In the genomic region with DNA sequence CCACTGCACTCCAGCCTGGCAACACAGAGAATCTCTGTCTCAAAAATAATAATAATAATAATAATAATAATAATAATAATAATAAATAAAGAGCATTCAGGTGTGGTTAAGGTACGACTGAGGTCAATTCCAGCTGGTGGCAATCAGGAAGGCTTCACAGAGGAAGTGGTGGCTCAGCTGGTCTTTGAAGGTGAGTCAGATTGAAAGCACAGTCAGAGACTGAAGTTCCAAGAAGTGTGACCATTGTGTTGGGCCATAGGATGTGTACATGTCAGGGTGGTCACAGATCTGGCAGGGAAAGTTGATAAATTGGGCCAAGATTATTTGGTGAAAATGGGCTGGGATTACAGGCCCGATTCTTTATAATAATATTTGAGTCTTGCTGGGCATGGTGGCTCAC, we compare ENCODE assay signal across 25 cellular contexts. TPM values are rescaled to one million over a fixed set of nuclear protein-coding genes. Genes with fewer than 3 reads are reported as not detected.
DNase-seq lines count a peak whose midpoint lies in the region; ATAC-seq, FAIRE-seq and TF ChIP-seq lines count a peak whose summit lies in the region.
"Had no signal": no experiment of that assay in that cellular context is flagged by ENCODE, and none has a peak within 500 bp of the region (broad histone marks: within the 10 kb centered on the region; RNA-seq: fewer than 3 reads in every experiment).

No MANE protein-coding gene starts in this region.

- no peak for TF ChIP-seq RAD21 in K562 (CRISPR knock-in tag; conservative IDR thresholded peaks at IDR 0.05 in 1 of 2, IDR thresholded peaks at IDR 0.05 in 1 of 2)

- peak overlapping the region; percentile 93 for H3K27ac Mint-ChIP-seq in Caco-2 (ENCODE audit: unreplicated experiment)
- H3K27ac Mint-ChIP-seq: IgD-negative memory B cell; naive thymus-derived CD8-positive, alpha-beta T cell had no signal

- H3K79me2 ChIP-seq in MM.1S (ENCODE audit: low read length) (no peaks in the 10 kb centered on the region), K562 (ENCODE audit: control insufficient read depth, insufficient read depth, low read length) (no peaks in the 10 kb centered on the region)
- H3K79me2 ChIP-seq: parathyroid adenoma had no signal

- no peaks in the 10 kb centered on the region for H3K9me2 ChIP-seq in MM.1S (replicated peaks; ENCODE audit: insufficient read depth, low read length)

- H4K20me1 ChIP-seq in MM.1S (ENCODE audit: insufficient read depth, low read length): no peaks in the 10 kb centered on the region
- no peaks in the 10 kb centered on the region for H4K20me1 ChIP-seq in K562 (replicated peaks; ENCODE audit: control insufficient read depth, insufficient read depth, low read length)

- H3K9ac ChIP-seq in MM.1S (ENCODE audit: low read length) (no peak overlapping the region), K562 (ENCODE audit: insufficient read depth in 1 of 2, low read depth in 2 of 2, low read length in 2 of 2) (no peak overlapping the region)
- H3K9ac ChIP-seq: parathyroid adenoma had no signal

- no peak overlapping the region for H3K4me3 ChIP-seq in Caco-2 (ENCODE audit: low read depth, low read length)
- H3K4me3 ChIP-seq in MM.1S (ENCODE audit: low read length): no peak overlapping the region
- no peak overlapping the region for H3K4me3 ChIP-seq in K562
- H3K4me3 ChIP-seq in SJCRH30: no peak overlapping the region
- H3K4me3 ChIP-seq: body of pancreas, esophagus muscularis mucosa, HAP-1, MG63, SJSA1, thoracic aorta had no signal

- POLR2A ChIA-PET in Caco-2 (lab: Charles Lee): interaction anchor here (0.6 to 1.0 kb wide), 2 partner anchors 24 to 439 kb away, joined by 3 to 6 read pairs; a partner anchor contains a TSS
- POLR2A ChIA-PET in K562 (lab: Yijun Ruan, JAX): interaction anchor here (1.1 to 1.8 kb wide), 4 partner anchors 19 to 31 kb away, joined by 3 to 6 read pairs (median 4); a partner anchor contains a TSS

- H3K27ac ChIP-seq in MM.1S (ENCODE audit: low read length) (no peak overlapping the region), K562 (ENCODE audit: extremely low read depth, low read depth, low read length) (no peak overlapping the region), SJCRH30 (no peak overlapping the region)
- H3K27ac ChIP-seq: esophagus muscularis mucosa, HL-60, parathyroid adenoma, SJSA1, thoracic aorta had no signal

- no peaks in the 10 kb centered on the region for H3K9me1 ChIP-seq in K562 (ENCODE audit: control insufficient read depth, insufficient read depth, low read length)

- intact Hi-C loops in Caco-2 (cut with micrococcal nuclease; ENCODE audit: unreplicated experiment) (loop anchor here (2.0 kb wide), 2 partner anchors 17 to 25 kb away; no protein-coding TSS in a partner anchor), K562 (cut with micrococcal nuclease) (no loop called here)

- TF ChIP-seq EP300 in K562 (IDR thresholded peaks at IDR 0.05; ENCODE audit: low read length): no peak

- H3K4me1 Mint-ChIP-seq in Caco-2 (ENCODE audit: low read depth, unreplicated experiment): peaks cover 8% of the 10 kb centered on the region
- H3K4me1 Mint-ChIP-seq: naive thymus-derived CD8-positive, alpha-beta T cell had no signal

- H3K4me1 ChIP-seq in Caco-2 (peaks cover 17% of the 10 kb centered on the region), MM.1S (ENCODE audit: low read length) (no peaks in the 10 kb centered on the region), K562 (replicated peaks in 1 of 2; ENCODE audit: control insufficient read depth in 2 of 2, insufficient read depth in 2 of 2, low read length in 2 of 2) (peaks cover 14 to 25% of the 10 kb centered on the region in 2 experiments), SJCRH30 (peaks cover 13% of the 10 kb centered on the region)
- H3K4me1 ChIP-seq: parathyroid adenoma, SJSA1 had no signal

- no peaks in the 10 kb centered on the region for H3K9me3 Mint-ChIP-seq in Caco-2 (ENCODE audit: unreplicated experiment)
- H3K9me3 Mint-ChIP-seq: CD14-positive monocyte; IgD-negative memory B cell; naive thymus-derived CD8-positive, alpha-beta T cell had no signal

- 52% methylated on average over 2 of the region's 2 CpGs for WGBS in K562 (ENCODE audit: insufficient coverage, low coverage, missing lambda C conversion rate)

- FAIRE-seq in GM18507 (lab: Jason Lieb, UNC) (peak; percentile 68), K562 (lab: Jason Lieb, UNC) (no peak)
- FAIRE-seq: GM12892 had no signal

- BruUV-seq in Caco-2 (replicated peaks; lab: Mats Ljungman, UMichigan): no TSS peak
- BruUV-seq in K562 (replicated peaks; lab: Mats Ljungman, UMichigan): no TSS peak

- H3K36me3 ChIP-seq in Caco-2 (ENCODE audit: control insufficient read depth, insufficient read depth, low read length) (no peaks in the 10 kb centered on the region), MM.1S (replicated peaks; ENCODE audit: insufficient read depth, low read length) (no peaks in the 10 kb centered on the region), K562 (ENCODE audit: control insufficient read depth, insufficient read depth, low read length) (no peaks in the 10 kb centered on the region), SJCRH30 (no peaks in the 10 kb centered on the region)
- H3K36me3 ChIP-seq: esophagus muscularis mucosa, HAP-1, MG63, SJSA1, thoracic aorta had no signal

- no peak for TF ChIP-seq POLR2A in K562 (conservative IDR thresholded peaks at IDR 0.05)

- TF ChIP-seq CTCF in Caco-2 (IDR thresholded peaks at IDR 0.05; ENCODE audit: insufficient read depth in 1 of 2, low read depth in 1 of 2, low read length in 1 of 2, severe bottlenecking in 1 of 2, unreplicated experiment in 1 of 2): no peak
- TF ChIP-seq CTCF in MM.1S (IDR thresholded peaks at IDR 0.05; ENCODE audit: low read length): no peak
- no peak for TF ChIP-seq CTCF in K562 (IDR thresholded peaks at IDR 0.05 in 2 of 3, conservative IDR thresholded peaks at IDR 0.05 in 1 of 3; ENCODE audit: insufficient read depth in 2 of 3, low read depth in 1 of 3, low read length in 3 of 3)

- ATAC-seq in K562: no peak
- ATAC-seq: body of pancreas; naive thymus-derived CD8-positive, alpha-beta T cell had no signal

- DNase-seq in Caco-2: no peak
- peak; percentile 38 for DNase-seq in GM18507 (ENCODE audit: extremely low spot score, insufficient read length, low read depth)
- peak; percentile 12 for DNase-seq in MM.1S
- no peak for DNase-seq in K562 (ENCODE audit: extremely low read depth in 1 of 4, low spot score in 3 of 4)
- no peak for DNase-seq in SJCRH30
- no peak for DNase-seq in midbrain (lab: John Stamatoyannopoulos, UW)
- DNase-seq in NCI-H748 (lab: John Stamatoyannopoulos, UW; ENCODE audit: unreplicated experiment): no peak
- DNase-seq in hepatic stellate cell (ENCODE audit: low spot score): no peak
- DNase-seq: body of pancreas; effector CD8-positive, alpha-beta T cell; GDM1; left colon; MG63; naive thymus-derived CD8-positive, alpha-beta T cell; NCI-H1694 treated with DMSO at 0.1 percent for 48 hours; NCI-H82 had no signal

- in situ Hi-C loops in K562 (cut with MboI): no loop called here

- no peaks in the 10 kb centered on the region for H3K9me3 ChIP-seq in Caco-2
- H3K9me3 ChIP-seq in MM.1S (replicated peaks; ENCODE audit: insufficient read depth, low read length): no peaks in the 10 kb centered on the region
- no peaks in the 10 kb centered on the region for H3K9me3 ChIP-seq in K562 (replicated peaks; ENCODE audit: control insufficient read depth, insufficient read depth, low read depth, low read length)
- no peaks in the 10 kb centered on the region for H3K9me3 ChIP-seq in SJCRH30 (replicated peaks)
- H3K9me3 ChIP-seq: body of pancreas, esophagus muscularis mucosa, HAP-1, MG63, SJSA1, thoracic aorta had no signal

- no peak overlapping the region for H3K4me3 Mint-ChIP-seq in Caco-2 (ENCODE audit: unreplicated experiment)
- H3K4me3 Mint-ChIP-seq: CD14-positive monocyte; IgD-negative memory B cell; naive thymus-derived CD8-positive, alpha-beta T cell had no signal

- CTCF ChIA-PET in Caco-2 (lab: Charles Lee) (no interaction called here), K562 (lab: Yijun Ruan, JAX; ENCODE audit: low intra/inter-chr PET ratio) (no interaction called here)

- no peaks in the 10 kb centered on the region for H3K27me3 Mint-ChIP-seq in Caco-2 (ENCODE audit: insufficient read depth, unreplicated experiment)

- H3K27me3 ChIP-seq in Caco-2 (replicated peaks; ENCODE audit: control insufficient read depth, insufficient read depth, low read length): no peaks in the 10 kb centered on the region
- H3K27me3 ChIP-seq in MM.1S (replicated peaks; ENCODE audit: insufficient read depth, low read length): no peaks in the 10 kb centered on the region
- H3K27me3 ChIP-seq in K562 (ENCODE audit: control insufficient read depth in 2 of 2, insufficient read depth in 2 of 2, low read length in 2 of 2): no peaks in the 10 kb centered on the region
- peaks cover 5% of the 10 kb centered on the region; the same call in 1 of the 2 replicates for H3K27me3 ChIP-seq in SJCRH30
- H3K27me3 ChIP-seq: body of pancreas, MG63, SJSA1 had no signal

- H3F3A ChIP-seq in MM.1S (ENCODE audit: insufficient read depth, low read length): no peaks in the 10 kb centered on the region

- H3K36me3 Mint-ChIP-seq in Caco-2 (ENCODE audit: insufficient read depth, unreplicated experiment): peaks cover 11% of the 10 kb centered on the region
- H3K36me3 Mint-ChIP-seq: CD14-positive monocyte; naive thymus-derived CD8-positive, alpha-beta T cell had no signal

- H3K4me2 ChIP-seq in MM.1S (ENCODE audit: low read depth, low read length) (no peak overlapping the region), K562 (ENCODE audit: insufficient read depth, low read length) (no peak overlapping the region)

- no peak overlapping the region for H2AFZ ChIP-seq in MM.1S (ENCODE audit: low read length)
- H2AFZ ChIP-seq in K562 (ENCODE audit: low read depth, low read length): no peak overlapping the region

RNA-seq across cellular contexts. Expression of a gene that starts 31.0 kb away (rescaled TPM):
- total RNA-seq in Caco-2 (2022) (7.3 and 9.0 TPM in 2 replicates), K562 (2014; rRNA removed) (22.7 and 23.8 TPM in 2 replicates), K562 (2014; rRNA removed; fragmentation: Illumina TruSeq; extraction: Trizol) (21.1 and 22.0 TPM in 2 replicates), K562 (2015; rRNA removed; fragmentation: Illumina TruSeq; extraction: Trizol) (24.1 and 24.5 TPM in 2 replicates), K562 (2021) (19.1 and 21.0 TPM in 2 replicates)
- 16.8 and 18.9 TPM in 2 replicates for total RNA-seq in K562 (2011; cell fraction: chromatin; rRNA removed; ENCODE audit: low replicate concordance)
- 19.2 and 20.0 TPM in 2 replicates for total RNA-seq in K562 (2011; cell fraction: nucleolus; rRNA removed)
- 25.3 and 28.1 TPM in 2 replicates for total RNA-seq in K562 (2011; cell fraction: nucleoplasm; rRNA removed)
- polyA plus RNA-seq in K562 (2011; rRNA removed) (28.9 and 33.2 TPM in 2 replicates), K562 (2014; fragmentation: Illumina TruSeq; extraction: Trizol) (23.8 and 25.5 TPM in 2 replicates), K562 (2014; fragmentation: Nextera tagmentation; extraction: Ambion mirVana) (10 to 100 TPM; 38.6 to 50.6 TPM), K562 (2014; rRNA removed) (15.2 and 16.9 TPM in 2 replicates)
- polyA plus RNA-seq in K562 (2011; cell fraction: cytosol; rRNA removed): 38.5 and 46.2 TPM in 2 replicates
- 24.2 and 34.9 TPM in 2 replicates for polyA plus RNA-seq in K562 (2011; cell fraction: nucleus; rRNA removed)
- polyA plus RNA-seq in K562 (2012): 25.0 and 32.1 TPM in 2 replicates
- 88.8 and 95.6 TPM in 2 replicates for polyA minus RNA-seq in K562 (2011; rRNA and poly(A)+ RNA removed)
- polyA minus RNA-seq in K562 (2011; cell fraction: cytosol; rRNA and poly(A)+ RNA removed): 22.8 and 25.4 TPM in 2 replicates
- 7.9 and 17.3 TPM in 2 replicates for polyA minus RNA-seq in K562 (2011; cell fraction: nucleus; rRNA and poly(A)+ RNA removed)
- total RNA-seq in SJCRH30 (2014; rRNA removed; shearing (Covaris generic)): 16.3 and 16.7 TPM in 2 replicates

RNA-seq across cellular contexts. Expression of a gene that starts 38.5 kb away (rescaled TPM):
- total RNA-seq in Caco-2 (2022) (33.2 and 34.5 TPM in 2 replicates), K562 (2014; rRNA removed) (54.4 and 55.3 TPM in 2 replicates), K562 (2014; rRNA removed; fragmentation: Illumina TruSeq; extraction: Trizol) (16.8 and 16.9 TPM in 2 replicates), K562 (2015; rRNA removed; fragmentation: Illumina TruSeq; extraction: Trizol) (9.4 and 10.0 TPM in 2 replicates), K562 (2021) (61.1 and 71.3 TPM in 2 replicates)
- 14.6 and 34.6 TPM in 2 replicates for total RNA-seq in K562 (2011; cell fraction: chromatin; rRNA removed; ENCODE audit: low replicate concordance)
- 26.1 and 26.2 TPM in 2 replicates for total RNA-seq in K562 (2011; cell fraction: nucleolus; rRNA removed)
- 23.4 and 26.2 TPM in 2 replicates for total RNA-seq in K562 (2011; cell fraction: nucleoplasm; rRNA removed)
- polyA plus RNA-seq in K562 (2011; rRNA removed) (15.4 and 34.4 TPM in 2 replicates), K562 (2014; fragmentation: Illumina TruSeq; extraction: Trizol) (47.6 and 61.0 TPM in 2 replicates), K562 (2014; fragmentation: Nextera tagmentation; extraction: Ambion mirVana) (1 to 10 TPM; 3.7 to 5.4 TPM), K562 (2014; rRNA removed) (40.8 and 47.3 TPM in 2 replicates)
- 28.3 and 29.9 TPM in 2 replicates for polyA plus RNA-seq in K562 (2011; cell fraction: cytosol; rRNA removed)
- polyA plus RNA-seq in K562 (2011; cell fraction: nucleus; rRNA removed): 26.7 and 31.1 TPM in 2 replicates
- 24.3 and 118 TPM in 2 replicates for polyA plus RNA-seq in K562 (2012)
- polyA minus RNA-seq in K562 (2011; rRNA and poly(A)+ RNA removed): 13.4 and 14.9 TPM in 2 replicates
- 15.4 and 28.6 TPM in 2 replicates for polyA minus RNA-seq in K562 (2011; cell fraction: cytosol; rRNA and poly(A)+ RNA removed)
- polyA minus RNA-seq in K562 (2011; cell fraction: nucleus; rRNA and poly(A)+ RNA removed): 6.6 and 11.0 TPM in 2 replicates
- total RNA-seq in SJCRH30 (2014; rRNA removed; shearing (Covaris generic)): 5.8 and 8.2 TPM in 2 replicates

Comparison
In these comparisons a context has a peak if more than half of its experiments do, and no peak if none do; other contexts are left out.
1. DNase-seq: peak in GM18507 (single experiment) and MM.1S (single experiment); none in Caco-2 (0 of 2), K562 (0 of 4), SJCRH30 (0 of 2), midbrain (single experiment), NCI-H748 (single experiment) and hepatic stellate cell (single experiment).